ENCODE assay signal across 13 cellular contexts in the genomic region with DNA sequence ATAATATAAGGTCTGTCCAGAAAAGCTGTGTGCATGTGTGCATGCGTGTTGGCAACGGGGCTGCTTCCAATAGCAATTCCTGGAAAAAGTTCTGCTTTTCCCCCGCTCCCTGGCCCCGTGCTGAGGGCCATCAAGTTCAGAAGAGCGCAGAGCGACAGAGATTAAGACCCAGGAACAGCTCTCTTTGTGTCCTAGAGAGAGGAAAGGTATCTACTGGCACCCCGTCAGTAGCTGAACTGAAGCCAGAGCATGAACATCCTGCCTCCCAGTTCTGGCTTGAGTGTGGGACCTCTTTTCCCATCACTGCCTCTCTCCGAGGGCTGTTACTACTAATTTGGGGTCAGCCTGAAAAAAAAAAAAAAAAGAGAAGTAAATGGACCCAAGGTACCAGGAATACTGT. TPM values are rescaled to one million over a fixed set of nuclear protein-coding genes. Genes with fewer than 3 reads are reported as not detected.
DNase-seq lines count a peak whose midpoint lies in the region; ATAC-seq and TF ChIP-seq lines count a peak whose summit lies in the region.
"Had no signal": no experiment of that assay in that cellular context is flagged by ENCODE, and none has a peak within 500 bp of the region (broad histone marks: within the 10 kb centered on the region; RNA-seq: fewer than 3 reads in every experiment).

No MANE protein-coding gene starts in this region.

- H3K27me3 ChIP-seq in vagina = no peaks in the 10 kb centered on the region
- H3K27me3 ChIP-seq in CD8-positive, alpha-beta memory T cell (ENCODE audit: insufficient read depth, low read length, poor library complexity, severe bottlenecking) = no peaks in the 10 kb centered on the region

- H3K36me3 ChIP-seq in vagina = no peaks in the 10 kb centered on the region
- H3K36me3 ChIP-seq in CD8-positive, alpha-beta memory T cell (ENCODE audit: insufficient read depth, low read length) = peaks cover 11% of the 10 kb centered on the region

- H3K4me1 Mint-ChIP-seq in activated naive CD8-positive, alpha-beta T cell treated with anti-CD3 and anti-CD28 coated beads, Interleukin-2, amount 10 ng/mL, durations not matched to agents 7 days and 5 days = peaks cover 92% of the 10 kb centered on the region
- peaks cover 57 to 99% (median 98%) of the 10 kb centered on the region in 4 donors for H3K4me1 Mint-ChIP-seq in naive thymus-derived CD8-positive, alpha-beta T cell
- H3K4me1 Mint-ChIP-seq in CD8-positive, alpha-beta memory T cell = peaks cover 80 to 93% (median 89%) of the 10 kb centered on the region in 3 donors

- H3K36me3 Mint-ChIP-seq in activated naive CD8-positive, alpha-beta T cell treated with anti-CD3 and anti-CD28 coated beads, Interleukin-2, amount 10 ng/mL, durations not matched to agents 7 days and 5 days = peaks cover 30% of the 10 kb centered on the region
- H3K36me3 Mint-ChIP-seq in naive thymus-derived CD8-positive, alpha-beta T cell = peaks cover 0 to 13% (median 0%) of the 10 kb centered on the region in 3 donors
- peaks cover 0 to 35% (median 1%) of the 10 kb centered on the region in 3 donors for H3K36me3 Mint-ChIP-seq in CD8-positive, alpha-beta memory T cell

- intact Hi-C loops in left ventricle myocardium superior (cut with micrococcal nuclease) (loop anchor here (5.0 kb wide), 1 partner anchor 33 kb away; no protein-coding TSS in a partner anchor), cardiac septum (cut with DNase I) (no loop called here), vagina (cut with DNase I) (loop anchor here (5.0 kb wide), 1 partner anchor 33 kb away; no protein-coding TSS in a partner anchor)

- H3K9me3 Mint-ChIP-seq in activated naive CD8-positive, alpha-beta T cell treated with anti-CD3 and anti-CD28 coated beads, Interleukin-2, amount 10 ng/mL, durations not matched to agents 7 days and 5 days = no peaks in the 10 kb centered on the region
- no peaks in the 10 kb centered on the region for H3K9me3 Mint-ChIP-seq in naive thymus-derived CD8-positive, alpha-beta T cell
- H3K9me3 Mint-ChIP-seq in CD8-positive, alpha-beta memory T cell = no peaks in the 10 kb centered on the region

- H3K4me3 Mint-ChIP-seq in activated naive CD8-positive, alpha-beta T cell treated with anti-CD3 and anti-CD28 coated beads, Interleukin-2, amount 10 ng/mL, durations not matched to agents 7 days and 5 days = no peak overlapping the region
- H3K4me3 Mint-ChIP-seq in naive thymus-derived CD8-positive, alpha-beta T cell = peak overlapping the region in 8 of 10 donors; percentile 28 to 83 (median 63)
- no peak overlapping the region for H3K4me3 Mint-ChIP-seq in CD8-positive, alpha-beta memory T cell

- no peaks in the 10 kb centered on the region for H3K27me3 Mint-ChIP-seq in activated naive CD8-positive, alpha-beta T cell treated with anti-CD3 and anti-CD28 coated beads, Interleukin-2, amount 10 ng/mL, durations not matched to agents 7 days and 5 days
- no peaks in the 10 kb centered on the region for H3K27me3 Mint-ChIP-seq in naive thymus-derived CD8-positive, alpha-beta T cell
- H3K27me3 Mint-ChIP-seq in CD8-positive, alpha-beta memory T cell = peaks cover 0 to 2% of the 10 kb centered on the region in 2 donors

- DNase-seq in left ventricle myocardium superior = no peak
- DNase-seq in cardiac septum (ENCODE audit: low spot score) = no peak
- DNase-seq in activated naive CD8-positive, alpha-beta T cell treated with anti-CD3 and anti-CD28 coated beads, Interleukin-2, amount 10 ng/mL, durations not matched to agents 7 days and 5 days = no peak
- no peak for DNase-seq in naive thymus-derived CD8-positive, alpha-beta T cell
- no peak for DNase-seq in vagina (ENCODE audit: extremely low spot score in 2 of 2)
- no peak for DNase-seq in CD8-positive, alpha-beta memory T cell
- no peak for DNase-seq in stimulated activated CD4-positive, alpha-beta T cell treated with anti-CD3 and anti-CD28 coated beads, Interleukin-2, amount 100 ng/mL, for 24 hours
- DNase-seq: activated gamma-delta T cell, mesendoderm, NCI-H2081 treated with DMSO at 0.1 percent for 48 hours had no signal

- POLR2A ChIA-PET in activated naive CD8-positive, alpha-beta T cell treated with anti-CD3 and anti-CD28 coated beads, Interleukin-2, amount 10 ng/mL, durations not matched to agents 7 days and 5 days (lab: Charles Lee) = interaction anchor here (0.8 to 18.4 kb wide), 4 partner anchors 13 to 29 kb away, joined by 4 to 465 read pairs (median 220); a partner anchor contains a TSS
- POLR2A ChIA-PET in naive thymus-derived CD8-positive, alpha-beta T cell (lab: Charles Lee) = interaction anchor here (0.7 to 22.6 kb wide), 8 partner anchors 9 to 96 kb away, joined by 3 to 514 read pairs (median 4); a partner anchor contains a TSS
- POLR2A ChIA-PET in CD8-positive, alpha-beta memory T cell (lab: Charles Lee) = interaction anchor here (0.7 to 1.0 kb wide), 3 partner anchors 8 to 32 kb away, joined by 3 to 4 read pairs (median 4); no protein-coding TSS in a partner anchor

- no peak for TF ChIP-seq POLR2A in vagina (IDR thresholded peaks at IDR 0.05)

- H3K27ac ChIP-seq in vagina = peak overlapping the region; percentile 59
- no peak overlapping the region for H3K27ac ChIP-seq in CD8-positive, alpha-beta memory T cell (ENCODE audit: low read depth, low read length)

- TF ChIP-seq CTCF in vagina (IDR thresholded peaks at IDR 0.05) = no peak

- no peak overlapping the region for H3K4me3 ChIP-seq in vagina
- no peak overlapping the region for H3K4me3 ChIP-seq in CD8-positive, alpha-beta memory T cell (ENCODE audit: low read length)

- no peaks in the 10 kb centered on the region for H3K9me3 ChIP-seq in vagina
- H3K9me3 ChIP-seq in CD8-positive, alpha-beta memory T cell (ENCODE audit: low read length) = no peaks in the 10 kb centered on the region

- H3K4me1 ChIP-seq in vagina = peaks cover 100% of the 10 kb centered on the region
- H3K4me1 ChIP-seq in CD8-positive, alpha-beta memory T cell (ENCODE audit: insufficient read depth, low read length) = peaks cover 94% of the 10 kb centered on the region

- H3K27ac Mint-ChIP-seq in activated naive CD8-positive, alpha-beta T cell treated with anti-CD3 and anti-CD28 coated beads, Interleukin-2, amount 10 ng/mL, durations not matched to agents 7 days and 5 days = peak overlapping the region; percentile 95
- peak overlapping the region; percentile 39 to 99 (median 84) for H3K27ac Mint-ChIP-seq in naive thymus-derived CD8-positive, alpha-beta T cell
- peak overlapping the region in 2 of 8 donors; percentile 29 to 85 for H3K27ac Mint-ChIP-seq in CD8-positive, alpha-beta memory T cell

- CTCF ChIA-PET in CD8-positive, alpha-beta memory T cell (lab: Charles Lee) = interaction anchor here (1.2 to 24.2 kb wide), 2 partner anchors 15 to 31 kb away, joined by 3 to 452 read pairs; a partner anchor contains a TSS

- peak; percentile 20 for ATAC-seq in left ventricle myocardium superior
- no peak for ATAC-seq in activated naive CD8-positive, alpha-beta T cell treated with anti-CD3 and anti-CD28 coated beads, Interleukin-2, amount 10 ng/mL, durations not matched to agents 7 days and 5 days (ENCODE audit: low read depth)
- no peak for ATAC-seq in naive thymus-derived CD8-positive, alpha-beta T cell
- no peak for ATAC-seq in HG03175 (IDR thresholded peaks at IDR 0.05; ENCODE audit: unreplicated experiment)
- ATAC-seq: activated CD4-positive, CD25-positive, alpha-beta regulatory T cell treated with anti-CD3 and anti-CD28 coated beads, Interleukin-2, amount 50 U/mL, for 24 hours; esophagus mucosa had no signal

RNA-seq across cellular contexts. Expression of a gene that starts 15.5 kb away (rescaled TPM):
- total RNA-seq in left ventricle myocardium superior (35.4 TPM), cardiac septum (62.7 TPM), vagina (67.0 TPM)
- 100 to 1,000 TPM; 200 to 215 TPM for total RNA-seq in activated naive CD8-positive, alpha-beta T cell treated with anti-CD3 and anti-CD28 coated beads, Interleukin-2, amount 10 ng/mL, durations not matched to agents 7 days and 5 days
- total RNA-seq in naive thymus-derived CD8-positive, alpha-beta T cell = 100 to 1,000 TPM; 160 to 165 TPM
- polyA plus RNA-seq in naive thymus-derived CD8-positive, alpha-beta T cell = 10 to 100 TPM; 10.2 to 30.5 (median 14.3) TPM
- 100 to 1,000 TPM; 206 to 207 TPM for total RNA-seq in CD8-positive, alpha-beta memory T cell
- polyA plus RNA-seq in CD8-positive, alpha-beta memory T cell = 23.1 TPM

RNA-seq across cellular contexts. Expression of a gene that starts 31.1 kb away (rescaled TPM):
- total RNA-seq in left ventricle myocardium superior (23.7 TPM), cardiac septum (20.7 TPM), vagina (20.9 TPM)
- 10 to 100 TPM; 13.4 to 13.9 TPM for total RNA-seq in activated naive CD8-positive, alpha-beta T cell treated with anti-CD3 and anti-CD28 coated beads, Interleukin-2, amount 10 ng/mL, durations not matched to agents 7 days and 5 days
- 10 to 100 TPM; 11.5 to 12.8 TPM for total RNA-seq in naive thymus-derived CD8-positive, alpha-beta T cell
- 10 to 100 TPM in 1 of 3 donors, 1 to 10 TPM in 2; 9.4 to 11.6 (median 9.7) TPM for polyA plus RNA-seq in naive thymus-derived CD8-positive, alpha-beta T cell
- 10 to 100 TPM; 10.9 to 11.5 TPM for total RNA-seq in CD8-positive, alpha-beta memory T cell
- polyA plus RNA-seq in CD8-positive, alpha-beta memory T cell = 9.1 TPM

RNA-seq across cellular contexts. Expression of a gene that starts 45.5 kb away (rescaled TPM):
- total RNA-seq in left ventricle myocardium superior = 37.6 TPM
- total RNA-seq in cardiac septum = 26.3 TPM
- total RNA-seq in activated naive CD8-positive, alpha-beta T cell treated with anti-CD3 and anti-CD28 coated beads, Interleukin-2, amount 10 ng/mL, durations not matched to agents 7 days and 5 days = 1 to 10 TPM in 1 of 2 experiments, under 1 TPM in 1; 0.94 to 1.1 TPM
- under 1 TPM; 0.63 to 0.65 TPM for total RNA-seq in naive thymus-derived CD8-positive, alpha-beta T cell
- polyA plus RNA-seq in naive thymus-derived CD8-positive, alpha-beta T cell = under 1 TPM; 0.08 to 0.27 (median 0.12) TPM
- 52.3 TPM for total RNA-seq in vagina
- total RNA-seq in CD8-positive, alpha-beta memory T cell = 1 to 10 TPM in 1 of 2 experiments, under 1 TPM in 1; 0.95 to 1.1 TPM
- polyA plus RNA-seq in CD8-positive, alpha-beta memory T cell = 0.15 TPM

Comparison
In these comparisons a context has a peak if more than half of its experiments do, and no peak if none do; other contexts are left out.
1. H3K4me3 Mint-ChIP-seq: peak in naive thymus-derived CD8-positive, alpha-beta T cell (8 of 10); none in activated naive CD8-positive, alpha-beta T cell treated with anti-CD3 and anti-CD28 coated beads, Interleukin-2, amount 10 ng/mL, durations not matched to agents 7 days and 5 days (single experiment) and CD8-positive, alpha-beta memory T cell (0 of 7).
2. RNA of a gene that starts 45.5 kb away (total RNA-seq): 52.3 TPM in vagina (single experiment), 37.6 TPM in left ventricle myocardium superior (single experiment) and 26.3 TPM in cardiac septum (single experiment); 0.94 to 1.1 TPM in activated naive CD8-positive, alpha-beta T cell treated with anti-CD3 and anti-CD28 coated beads, Interleukin-2, amount 10 ng/mL, durations not matched to agents 7 days and 5 days, 0.95 to 1.1 TPM in CD8-positive, alpha-beta memory T cell and 0.63 to 0.65 TPM in naive thymus-derived CD8-positive, alpha-beta T cell; every median in the first group is over 10 times any median in the second.